Comparison of ENCODE assay signal across 1 cellular context in genomic region chr6:36682328-36683144, GRCh38.
TF ChIP-seq lines count a peak whose summit lies in the region.

No MANE protein-coding gene starts in this region.

TF ChIP-seq in HepG2, 621 proteins besides CTCF, POLR2A, EP300 and RAD21 (continued from another document and continues in another):
- no peak for TF ChIP-seq ZBTB37 (CRISPR knock-in tag; IDR thresholded peaks at IDR 0.05)
- TF ChIP-seq ZNF891 (CRISPR knock-in tag; IDR thresholded peaks at IDR 0.05) = 0 out of 2 replicates have a peak, but pooled peaks have one; percentile 22
- TF ChIP-seq ZNF749 (CRISPR knock-in tag; IDR thresholded peaks at IDR 0.05; ENCODE audit: borderline replicate concordance) = no peak
- no peak for TF ChIP-seq MEIS2 (CRISPR knock-in tag; IDR thresholded peaks at IDR 0.05)
- TF ChIP-seq GPBP1L1 (CRISPR knock-in tag; IDR thresholded peaks at IDR 0.05) = no peak
- TF ChIP-seq ZNF3 (CRISPR knock-in tag; IDR thresholded peaks at IDR 0.05) = no peak
- TF ChIP-seq NFE2L1 (CRISPR knock-in tag; IDR thresholded peaks at IDR 0.05; ENCODE audit: borderline replicate concordance) = no peak
- TF ChIP-seq ZNF788 (CRISPR knock-in tag; IDR thresholded peaks at IDR 0.05; ENCODE audit: borderline replicate concordance) = 0 out of 2 replicates have a peak, but pooled peaks have one; percentile 25
- TF ChIP-seq ZNF589 (CRISPR knock-in tag; conservative IDR thresholded peaks at IDR 0.05) = no peak
- TF ChIP-seq POLR2AphosphoS5 (IDR thresholded peaks at IDR 0.05; ENCODE audit: low read depth, low read length) = peak; percentile 24; the same call in 1 of the 2 replicates
- TF ChIP-seq ZNF768 (CRISPR knock-in tag; IDR thresholded peaks at IDR 0.05) = no peak
- TF ChIP-seq KDM5A (IDR thresholded peaks at IDR 0.05; ENCODE audit: borderline replicate concordance, low read length) = no peak
- TF ChIP-seq POGK (CRISPR knock-in tag; conservative IDR thresholded peaks at IDR 0.05) = no peak
- no peak for TF ChIP-seq ZNF772 (CRISPR knock-in tag; IDR thresholded peaks at IDR 0.05)
- TF ChIP-seq GATAD1 (CRISPR knock-in tag; IDR thresholded peaks at IDR 0.05) = no peak
- TF ChIP-seq ZFP41 (CRISPR knock-in tag; IDR thresholded peaks at IDR 0.05; ENCODE audit: borderline replicate concordance) = no peak
- TF ChIP-seq TFDP2 (CRISPR knock-in tag; IDR thresholded peaks at IDR 0.05) = no peak
- no peak for TF ChIP-seq SMC3 (IDR thresholded peaks at IDR 0.05; ENCODE audit: low read length)
- TF ChIP-seq ZSCAN29 (CRISPR knock-in tag; conservative IDR thresholded peaks at IDR 0.05) = no peak
- peak; percentile 97; the same call in 1 of the 2 replicates for TF ChIP-seq THRA (CRISPR knock-in tag; IDR thresholded peaks at IDR 0.05; ENCODE audit: borderline replicate concordance)
- no peak for TF ChIP-seq ZNF615 (CRISPR knock-in tag; IDR thresholded peaks at IDR 0.05; ENCODE audit: borderline replicate concordance)
- no peak for TF ChIP-seq HHEX (CRISPR knock-in tag; IDR thresholded peaks at IDR 0.05)
- no peak for TF ChIP-seq ZBTB8A (CRISPR knock-in tag; IDR thresholded peaks at IDR 0.05; ENCODE audit: borderline replicate concordance, low read depth)
- no peak for TF ChIP-seq SOX13 (IDR thresholded peaks at IDR 0.05)
- no peak; a peak in 1 of 4 replicates for TF ChIP-seq SOX13 (CRISPR knock-in tag; conservative IDR thresholded peaks at IDR 0.05 in 1 of 2, IDR thresholded peaks at IDR 0.05 in 1 of 2)
- no peak for TF ChIP-seq ZNF337 (CRISPR knock-in tag; IDR thresholded peaks at IDR 0.05; ENCODE audit: borderline replicate concordance, low read depth)
- TF ChIP-seq ZSCAN5A (CRISPR knock-in tag; IDR thresholded peaks at IDR 0.05; ENCODE audit: borderline replicate concordance) = peak; percentile 9; the same call in 1 of the 2 replicates
- peak; percentile 54; the same call in 1 of the 2 replicates for TF ChIP-seq ZNF367 (CRISPR knock-in tag; IDR thresholded peaks at IDR 0.05; ENCODE audit: borderline replicate concordance)
- no peak for TF ChIP-seq ZNF331 (CRISPR knock-in tag; IDR thresholded peaks at IDR 0.05)
- no peak for TF ChIP-seq AHDC1 (CRISPR knock-in tag; IDR thresholded peaks at IDR 0.05; ENCODE audit: borderline replicate concordance)
- no peak for TF ChIP-seq HMGXB4 (CRISPR knock-in tag; IDR thresholded peaks at IDR 0.05; ENCODE audit: borderline replicate concordance in 1 of 2, low read depth in 1 of 2)
- TF ChIP-seq MZF1 (CRISPR knock-in tag; IDR thresholded peaks at IDR 0.05; ENCODE audit: borderline replicate concordance) = no peak
- TF ChIP-seq TFE3 (CRISPR knock-in tag; IDR thresholded peaks at IDR 0.05) = no peak
- TF ChIP-seq MTF1 (CRISPR knock-in tag; IDR thresholded peaks at IDR 0.05) = no peak
- TF ChIP-seq KDM4B (CRISPR knock-in tag; IDR thresholded peaks at IDR 0.05) = no peak
- TF ChIP-seq ZNF12 (CRISPR knock-in tag; IDR thresholded peaks at IDR 0.05) = no peak
- TF ChIP-seq WIZ (CRISPR knock-in tag; IDR thresholded peaks at IDR 0.05) = peak; percentile 7; the same call in 1 of the 2 replicates
- TF ChIP-seq ARNT2 (CRISPR knock-in tag; IDR thresholded peaks at IDR 0.05; ENCODE audit: low read depth) = no peak
- no peak for TF ChIP-seq ZNF839 (CRISPR knock-in tag; IDR thresholded peaks at IDR 0.05; ENCODE audit: borderline replicate concordance)
- TF ChIP-seq RBAK (CRISPR knock-in tag; IDR thresholded peaks at IDR 0.05) = no peak; the same call in 1 of the 2 replicates
- TF ChIP-seq ZNF704 (CRISPR knock-in tag; IDR thresholded peaks at IDR 0.05; ENCODE audit: borderline replicate concordance) = no peak
